ENCODE assay signal across 15 cellular contexts in genomic region chr3:141095546-141095937, GRCh38. TPM values are rescaled to one million over a fixed set of nuclear protein-coding genes. Genes with fewer than 3 reads are reported as not detected.
DNase-seq lines count a peak whose midpoint lies in the region; ATAC-seq and TF ChIP-seq lines count a peak whose summit lies in the region.
"Had no signal": no experiment of that assay in that cellular context is flagged by ENCODE, and none has a peak within 500 bp of the region (broad histone marks: within the 10 kb centered on the region; RNA-seq: fewer than 3 reads in every experiment).

No MANE protein-coding gene starts in this region.

- no peak overlapping the region for H3K9ac ChIP-seq in BLaER1 treated with 17β-estradiol and CSF1 and Interleukin-3, amounts not matched to agents 10 nM and 100 nM

- 0 out of 22 replicates have a peak, but pooled peaks cover 0 to 9% (median 0%) of the 10 kb centered on the region in 11 experiments for H4K20me1 ChIP-seq in BLaER1 treated with 17β-estradiol and CSF1 and Interleukin-3, amounts not matched to agents 10 nM and 100 nM

- H3K36me3 ChIP-seq in BLaER1 treated with 17β-estradiol and CSF1 and Interleukin-3, amounts not matched to agents 10 nM and 100 nM, result no peaks in the 10 kb centered on the region
- peaks cover 4% of the 10 kb centered on the region for H3K36me3 ChIP-seq in ectodermal cell (ENCODE audit: control insufficient read depth, insufficient read depth, low read length)
- no peaks in the 10 kb centered on the region for H3K36me3 ChIP-seq in mesodermal cell (ENCODE audit: control insufficient read depth, insufficient read depth, low read length)
- no peaks in the 10 kb centered on the region for H3K36me3 ChIP-seq in sigmoid colon
- H3K36me3 ChIP-seq: Peyer's patch, prostate gland had no signal

- no peak overlapping the region for H3K4me3 ChIP-seq in BLaER1 treated with 17β-estradiol and CSF1 and Interleukin-3, amounts not matched to agents 10 nM and 100 nM
- H3K4me3 ChIP-seq in ectodermal cell (ENCODE audit: insufficient read depth, low read depth, low read length), result no peak overlapping the region
- H3K4me3 ChIP-seq in mesodermal cell (ENCODE audit: extremely low read depth, insufficient read depth, low read length, poor library complexity, severe bottlenecking), result no peak overlapping the region
- no peak overlapping the region for H3K4me3 ChIP-seq in sigmoid colon
- H3K4me3 ChIP-seq: prostate gland, SK-N-MC had no signal

- H3K4me2 ChIP-seq in BLaER1 treated with 17β-estradiol and CSF1 and Interleukin-3, amounts not matched to agents 10 nM and 100 nM, result peak overlapping the region in 7 of 11 experiments; percentile 17 to 68 (median 45); a peak in 8 of 22 replicates

- H3K27me3 ChIP-seq in BLaER1 treated with 17β-estradiol and CSF1 and Interleukin-3, amounts not matched to agents 10 nM and 100 nM, result no peaks in the 10 kb centered on the region
- H3K27me3 ChIP-seq in ectodermal cell (ENCODE audit: control insufficient read depth, insufficient read depth, low read length, poor library complexity, severe bottlenecking) (no peaks in the 10 kb centered on the region), sigmoid colon (no peaks in the 10 kb centered on the region)
- H3K27me3 ChIP-seq: Peyer's patch had no signal

- no peak for TF ChIP-seq CTCF in sigmoid colon (IDR thresholded peaks at IDR 0.05)

- peaks cover 0 to 22% (median 17%) of the 10 kb centered on the region in 10 experiments; a peak in 14 of 20 replicates for H3K4me1 ChIP-seq in BLaER1 treated with 17β-estradiol and CSF1 and Interleukin-3, amounts not matched to agents 10 nM and 100 nM
- peaks cover 41% of the 10 kb centered on the region for H3K4me1 ChIP-seq in ectodermal cell (ENCODE audit: control insufficient read depth, insufficient read depth, low read length)
- peaks cover 5% of the 10 kb centered on the region for H3K4me1 ChIP-seq in mesodermal cell (ENCODE audit: control insufficient read depth, insufficient read depth, low read length, poor library complexity, severe bottlenecking)
- H3K4me1 ChIP-seq in sigmoid colon, result peaks cover 0 to 32% (median 25%) of the 10 kb centered on the region in 4 donors
- H3K4me1 ChIP-seq: prostate gland had no signal

- H3K27ac ChIP-seq in BLaER1 treated with 17β-estradiol and CSF1 and Interleukin-3, amounts not matched to agents 10 nM and 100 nM, result no peak overlapping the region
- H3K27ac ChIP-seq in ectodermal cell (ENCODE audit: insufficient read depth, low read depth, low read length, poor library complexity, severe bottlenecking), result peak overlapping the region; percentile 98
- H3K27ac ChIP-seq in mesodermal cell (ENCODE audit: low read depth, low read length, severe bottlenecking), result peak overlapping the region; percentile 75
- H3K27ac ChIP-seq in sigmoid colon, result peak overlapping the region; percentile 33 to 69 (median 62)
- H3K27ac ChIP-seq: prostate gland, SK-N-MC had no signal

- peaks cover 0 to 12% (median 0%) of the 10 kb centered on the region in 11 experiments; a peak in 4 of 22 replicates for H3K9me3 ChIP-seq in BLaER1 treated with 17β-estradiol and CSF1 and Interleukin-3, amounts not matched to agents 10 nM and 100 nM (replicated peaks in 1 of 11)
- H3K9me3 ChIP-seq in ectodermal cell (ENCODE audit: control insufficient read depth, low read length), result no peaks in the 10 kb centered on the region
- H3K9me3 ChIP-seq in mesodermal cell (ENCODE audit: control insufficient read depth, low read length), result peaks cover 9% of the 10 kb centered on the region
- H3K9me3 ChIP-seq in sigmoid colon, result no peaks in the 10 kb centered on the region
- H3K9me3 ChIP-seq: Peyer's patch, prostate gland had no signal

- no peak for DNase-seq in sigmoid colon
- no peak for DNase-seq in GOT3 (lab: John Stamatoyannopoulos, UW)
- no peak for DNase-seq in HuH-7.5 (ENCODE audit: low spot score)
- DNase-seq: activated CD4-positive, alpha-beta T cell treated with anti-CD3 and anti-CD28 coated beads, Interleukin-2, amount 50 U/mL, for 48 hours; activated naive CD4-positive, alpha-beta T cell; naive B cell had no signal

- WGBS in ectodermal cell, 2 experiments, result 89 to 90% methylated on average over 1 of the region's 1 CpG
- WGBS in mesodermal cell (ENCODE audit: insufficient coverage in 2 of 2), 2 experiments, result 100% methylated on average over 1 of the region's 1 CpG; no CpG with 5 or more reads in 1 of the 2 experiments
- WGBS in sigmoid colon, 2 donors, result 77 to 79% methylated on average over 1 of the region's 1 CpG

- no peak for TF ChIP-seq POLR2A in sigmoid colon (IDR thresholded peaks at IDR 0.05)

- ATAC-seq in HG03139 (IDR thresholded peaks at IDR 0.05; ENCODE audit: unreplicated experiment), result no peak
- ATAC-seq in HG02798 (IDR thresholded peaks at IDR 0.05; ENCODE audit: poor library complexity, unreplicated experiment), result no peak

- intact Hi-C loops in sigmoid colon (cut with DNase I), result no loop called here

- TF ChIP-seq EP300 in sigmoid colon (IDR thresholded peaks at IDR 0.05), result no peak

RNA-seq across cellular contexts. Expression of gene SPSB4, which starts 44.4 kb away (rescaled TPM):
- polyA plus RNA-seq in ectodermal cell (2013, experiment 1 of 4), result 45.8 TPM
- 43.3 TPM for polyA plus RNA-seq in ectodermal cell (2013, experiment 2 of 4)
- polyA plus RNA-seq in ectodermal cell (2013, experiment 3 of 4), result 22.8 TPM
- polyA plus RNA-seq in ectodermal cell (2013, experiment 4 of 4), result 25.9 TPM
- polyA plus RNA-seq in mesodermal cell (2013, experiment 1 of 2), result 18.6 TPM
- 18.7 TPM for polyA plus RNA-seq in mesodermal cell (2013, experiment 2 of 2)
- 1 to 10 TPM in 2 of 4 donors, under 1 TPM in 2; 0.16 to 1.4 (median 0.67) TPM for total RNA-seq in sigmoid colon
- polyA plus RNA-seq in sigmoid colon, result under 1 TPM in 2 of 3 donors, not detected in 1; 0.10 to 0.60 TPM
- total RNA-seq: fibroblast of lung had no signal
- polyA plus RNA-seq: fibroblast of lung had no signal

Comparison
In these comparisons a context has a peak if more than half of its experiments do, and no peak if none do; other contexts are left out.
1. H3K27ac ChIP-seq: peak in ectodermal cell (single experiment), mesodermal cell (single experiment) and sigmoid colon (4 of 4); none in BLaER1 treated with 17β-estradiol and CSF1 and Interleukin-3, amounts not matched to agents 10 nM and 100 nM (0 of 11).